Comparison of ENCODE assay signal across 19 cellular contexts in genomic region chr19:33510728-33511255, GRCh38. TPM values are rescaled to one million over a fixed set of nuclear protein-coding genes. Genes with fewer than 3 reads are reported as not detected.
DNase-seq lines count a peak whose midpoint lies in the region; TF ChIP-seq lines count a peak whose summit lies in the region.
"Had no signal": no experiment of that assay in that cellular context is flagged by ENCODE, and none has a peak within 500 bp of the region (broad histone marks: within the 10 kb centered on the region; RNA-seq: fewer than 3 reads in every experiment).

No MANE protein-coding gene starts in this region.

- BruUV-seq in PC-9 (replicated peaks; lab: Mats Ljungman, UMichigan): no TSS peak

- H3K27ac ChIP-seq in PC-9: no peak overlapping the region
- H3K27ac ChIP-seq in neuronal stem cell (replicated peaks; ENCODE audit: low read length): no peak overlapping the region
- no peak overlapping the region for H3K27ac ChIP-seq in brain microvascular endothelial cell
- H3K27ac ChIP-seq: RWPE1, SJCRH30 had no signal

- H3K4me1 ChIP-seq in PC-9 (replicated peaks; ENCODE audit: insufficient read depth) (peaks cover 52% of the 10 kb centered on the region), neuronal stem cell (ENCODE audit: control insufficient read depth in 2 of 2, insufficient read depth in 1 of 2, low read depth in 1 of 2, low read length in 2 of 2) (peaks cover 0 to 10% of the 10 kb centered on the region in 2 donors)

- no peak overlapping the region for H2BK12ac ChIP-seq in neuronal stem cell (ENCODE audit: low read length)

- WGBS in neuronal stem cell (ENCODE audit: extremely low coverage in 2 of 2, insufficient read length in 2 of 2, insufficient replicate concordance in 1 of 2), 2 donors: no CpG with 5 or more reads among the region's 10 CpGs

- H3K27me3 ChIP-seq in H7 (ENCODE audit: control insufficient read depth, insufficient read depth, low read length) (no peaks in the 10 kb centered on the region), PC-9 (ENCODE audit: insufficient read depth, low read depth) (no peaks in the 10 kb centered on the region), neuronal stem cell (ENCODE audit: control insufficient read depth in 3 of 3, insufficient read depth in 3 of 3, low read depth in 1 of 3, low read length in 3 of 3) (no peaks in the 10 kb centered on the region), brain microvascular endothelial cell (replicated peaks) (no peaks in the 10 kb centered on the region)
- H3K27me3 ChIP-seq: MG63, SJCRH30 had no signal

- no peak overlapping the region for H2BK5ac ChIP-seq in neuronal stem cell (ENCODE audit: low read length)

- H3K18ac ChIP-seq in neuronal stem cell (ENCODE audit: low read length): no peak overlapping the region

- no peak overlapping the region for H2AK5ac ChIP-seq in neuronal stem cell (ENCODE audit: low read depth, low read length)

- H3K4ac ChIP-seq in neuronal stem cell (ENCODE audit: low read length): no peak overlapping the region

- intact Hi-C loops in PC-9 (cut with micrococcal nuclease; ENCODE audit: unreplicated experiment): no loop called here

- H3K23ac ChIP-seq in neuronal stem cell (ENCODE audit: low read depth, low read length, poor library complexity): peak overlapping the region; percentile 25

- no peak for TF ChIP-seq CTCF in PC-9 (conservative IDR thresholded peaks at IDR 0.05)
- no peak for TF ChIP-seq CTCF in brain microvascular endothelial cell (IDR thresholded peaks at IDR 0.05; ENCODE audit: low read depth, low read length, missing control alignments)

- no peak overlapping the region for H4K8ac ChIP-seq in neuronal stem cell (ENCODE audit: low read depth, low read length)

- no peak overlapping the region for H4K91ac ChIP-seq in neuronal stem cell (ENCODE audit: low read depth, low read length, poor library complexity)

- H3K79me2 ChIP-seq in PC-9 (ENCODE audit: low read depth): peaks cover 9% of the 10 kb centered on the region

- peaks cover 30% of the 10 kb centered on the region for H3K79me1 ChIP-seq in neuronal stem cell (ENCODE audit: low read depth, low read length)

- peak; percentile 77 for DNase-seq in H7
- DNase-seq in NCI-H2029 (lab: John Stamatoyannopoulos, UW): peak; percentile 89
- no peak for DNase-seq in PC-9
- DNase-seq in neuronal stem cell (ENCODE audit: low spot score): no peak
- no peak for DNase-seq in brain microvascular endothelial cell
- no peak for DNase-seq in NCI-H446 treated with DMSO at 0.1 percent for 48 hours (lab: John Stamatoyannopoulos, UW)
- DNase-seq in GDM1 (lab: John Stamatoyannopoulos, UW): no peak
- DNase-seq: CD4-positive, CD25-positive, alpha-beta regulatory T cell; DMS 273 treated with DMSO at 0.1 percent for 48 hours; Kasumi-1; MG63; NCI-H146; NCI-H2081; NCI-H2171; NCI-H446; NCI-H526 treated with DMSO at 0.1 percent for 48 hours; T-helper 1 cell had no signal

- no peak overlapping the region for H2BK120ac ChIP-seq in neuronal stem cell (ENCODE audit: low read depth, low read length)

- H3K4me3 ChIP-seq in H7 (ENCODE audit: insufficient read depth, low read depth, low read length): no peak overlapping the region
- H3K4me3 ChIP-seq in PC-9: no peak overlapping the region
- no peak overlapping the region for H3K4me3 ChIP-seq in neuronal stem cell (ENCODE audit: low read length in 2 of 2)
- no peak overlapping the region for H3K4me3 ChIP-seq in brain microvascular endothelial cell (ENCODE audit: low read depth, low read length)
- H3K4me3 ChIP-seq: MG63, SJCRH30 had no signal

- H3K36me3 ChIP-seq in H7 (replicated peaks; ENCODE audit: control insufficient read depth, insufficient read depth, low read length) (no peaks in the 10 kb centered on the region), PC-9 (ENCODE audit: low read depth) (no peaks in the 10 kb centered on the region), neuronal stem cell (replicated peaks in 1 of 2; ENCODE audit: control insufficient read depth in 2 of 2, insufficient read depth in 2 of 2, low read length in 2 of 2) (peaks cover 0 to 2% of the 10 kb centered on the region in 2 donors), brain microvascular endothelial cell (replicated peaks) (no peaks in the 10 kb centered on the region)
- H3K36me3 ChIP-seq: MG63, SJCRH30 had no signal

- peak overlapping the region; percentile 87; the same call in 1 of the 2 replicates for H3K4me2 ChIP-seq in PC-9
- no peak overlapping the region for H3K4me2 ChIP-seq in neuronal stem cell (ENCODE audit: insufficient read depth, low read length, poor library complexity, severe bottlenecking)

- no peak overlapping the region for H3K14ac ChIP-seq in neuronal stem cell (ENCODE audit: low read length)

- H3F3A ChIP-seq in PC-9 (ENCODE audit: insufficient read depth, low read depth): peaks cover 32% of the 10 kb centered on the region

- POLR2A ChIA-PET in PC-9 (lab: Charles Lee; ENCODE audit: unreplicated experiment): interaction anchor here (0.7 kb wide), 1 partner anchor 11 kb away, joined by 8 read pairs; no protein-coding TSS in a partner anchor

- H3K9me2 ChIP-seq in PC-9 (ENCODE audit: insufficient read depth): no peaks in the 10 kb centered on the region

- H3K9ac ChIP-seq in neuronal stem cell (ENCODE audit: low read depth, low read length, poor library complexity): peak overlapping the region; percentile 55

- no peaks in the 10 kb centered on the region for H3K9me3 ChIP-seq in PC-9 (ENCODE audit: insufficient read depth, low read depth)
- no peaks in the 10 kb centered on the region for H3K9me3 ChIP-seq in neuronal stem cell (replicated peaks in 1 of 2; ENCODE audit: control insufficient read depth in 2 of 2, insufficient read depth in 1 of 2, low read depth in 1 of 2, low read length in 2 of 2)
- H3K9me3 ChIP-seq: MG63, SJCRH30 had no signal

- no peak overlapping the region for H2AFZ ChIP-seq in PC-9
- no peak overlapping the region for H2AFZ ChIP-seq in neuronal stem cell (ENCODE audit: low read length)

- CTCF ChIA-PET in PC-9 (lab: Charles Lee): interaction anchor here (0.6 kb wide), 1 partner anchor 706 kb away, joined by 3 read pairs; no protein-coding TSS in a partner anchor

- in situ Hi-C loops in brain microvascular endothelial cell (cut with HindIII; ENCODE audit: low pct_ligation_motif_present, low sequenced_read_pairs): no loop called here

- H2BK15ac ChIP-seq in neuronal stem cell (ENCODE audit: low read length): no peak overlapping the region

- 0 out of 2 replicates have a peak, but pooled peaks cover 5% of the 10 kb centered on the region for H4K20me1 ChIP-seq in PC-9 (ENCODE audit: insufficient read depth)

RNA-seq across cellular contexts. Expression of gene PEPD, which starts 10.8 kb away (rescaled TPM):
- 65.7 and 84.3 TPM in 2 replicates for total RNA-seq in H7 (2014; rRNA removed; shearing (Covaris generic))
- total RNA-seq in PC-9 (2021): 64.9 and 71.0 TPM in 2 replicates
- 35.9 TPM for polyA plus RNA-seq in neuronal stem cell (2013, experiment 1 of 2)
- 36.4 TPM for polyA plus RNA-seq in neuronal stem cell (2013, experiment 2 of 2)

Comparison
In these comparisons a context has a peak if more than half of its experiments do, and no peak if none do; other contexts are left out.
1. DNase-seq: peak in H7 (single experiment) and NCI-H2029 (single experiment); none in PC-9 (0 of 2), neuronal stem cell (single experiment), brain microvascular endothelial cell (single experiment), NCI-H446 treated with DMSO at 0.1 percent for 48 hours (single experiment) and GDM1 (single experiment).